In genomic region chr7:152313879-152314604, GRCh38 we compare ENCODE assay signal across 9 cellular contexts.
DNase-seq lines count a peak whose midpoint lies in the region; ATAC-seq and TF ChIP-seq lines count a peak whose summit lies in the region.
"Had no signal": no experiment of that assay in that cellular context is flagged by ENCODE, and none has a peak within 500 bp of the region (broad histone marks: within the 10 kb centered on the region; RNA-seq: fewer than 3 reads in every experiment).

No MANE protein-coding gene starts in this region.

- TF ChIP-seq POLR2A in thyroid gland (IDR thresholded peaks at IDR 0.05), result no peak

- H3K4me3 ChIP-seq in DOHH2 (ENCODE audit: low read length) (peak overlapping the region; percentile 7), thyroid gland (replicated peaks in 1 of 3) (no peak overlapping the region)

- no peak for TF ChIP-seq CTCF in DOHH2 (IDR thresholded peaks at IDR 0.05; ENCODE audit: low read depth, low read length, poor library complexity, severe bottlenecking)
- no peak for TF ChIP-seq CTCF in thyroid gland (IDR thresholded peaks at IDR 0.05)

- H3K27me3 ChIP-seq in DOHH2 (ENCODE audit: control insufficient read depth, low read length) (no peaks in the 10 kb centered on the region), thyroid gland (no peaks in the 10 kb centered on the region)

- peak; percentile 78 for ATAC-seq in T-helper 17 cell
- peak; percentile 85 to 87 for ATAC-seq in left cardiac atrium
- ATAC-seq in GM21390 (IDR thresholded peaks at IDR 0.05; ENCODE audit: unreplicated experiment), result no peak
- ATAC-seq in GM21529 (IDR thresholded peaks at IDR 0.05; ENCODE audit: unreplicated experiment), result no peak

- peak overlapping the region; percentile 83 for H3K27ac Mint-ChIP-seq in T-helper 17 cell

- H3K4me1 Mint-ChIP-seq in T-helper 17 cell, result peaks cover 30% of the 10 kb centered on the region

- intact Hi-C loops in left cardiac atrium (cut with DNase I), result no loop called here
- intact Hi-C loops in thyroid gland (cut with DNase I), result no loop called here

- peak overlapping the region; percentile 55 for H3K4me2 ChIP-seq in DOHH2 (ENCODE audit: low read length)

- H3F3A ChIP-seq in DOHH2 (ENCODE audit: control insufficient read depth, insufficient read depth), result peaks cover 10% of the 10 kb centered on the region

- H3K36me3 Mint-ChIP-seq in T-helper 17 cell (ENCODE audit: low read depth), result peaks cover 4% of the 10 kb centered on the region

- peak overlapping the region; percentile 54 for H3K27ac ChIP-seq in DOHH2 (ENCODE audit: low read depth, low read length)
- peak overlapping the region; percentile 40 to 59 (median 55) for H3K27ac ChIP-seq in thyroid gland
- H3K27ac ChIP-seq: parathyroid adenoma had no signal

- DNase-seq in NCI-H1417 treated with DMSO at 0.1 percent for 48 hours (lab: John Stamatoyannopoulos, UW) (peak; percentile 89), T-helper 17 cell (no peak), left cardiac atrium (no peak), thyroid gland (peak; percentile 29 to 30)
- no peak for DNase-seq in activated naive CD4-positive, alpha-beta T cell treated with Interleukin-2 at 50 U/mL for 16 hours

- peak overlapping the region; percentile 49 for H3K4me3 Mint-ChIP-seq in T-helper 17 cell

- H3K27me3 Mint-ChIP-seq in T-helper 17 cell, result no peaks in the 10 kb centered on the region

- no peaks in the 10 kb centered on the region for H3K9me2 ChIP-seq in DOHH2 (replicated peaks; ENCODE audit: control insufficient read depth, low read length)

- WGBS in thyroid gland, 2 donors, result 32 to 35% methylated on average over 1 of the region's 1 CpG

- peaks cover 46% of the 10 kb centered on the region for H3K79me2 ChIP-seq in DOHH2 (ENCODE audit: control insufficient read depth, low read length)

- H3K36me3 ChIP-seq in DOHH2 (ENCODE audit: control insufficient read depth, low read length), result peaks cover 42% of the 10 kb centered on the region
- H3K36me3 ChIP-seq in thyroid gland, result peaks cover 0 to 5% of the 10 kb centered on the region in 2 donors

- no peaks in the 10 kb centered on the region for H3K9me3 ChIP-seq in DOHH2 (ENCODE audit: control insufficient read depth, insufficient read depth, low read length)
- H3K9me3 ChIP-seq in T-helper 17 cell (ENCODE audit: control insufficient read depth, low read length, poor library complexity, severe bottlenecking), result no peaks in the 10 kb centered on the region
- H3K9me3 ChIP-seq in thyroid gland, result no peaks in the 10 kb centered on the region

- no peaks in the 10 kb centered on the region for H4K20me1 ChIP-seq in DOHH2 (ENCODE audit: control insufficient read depth, insufficient read depth, low read depth, low read length)

- H3K4me1 ChIP-seq in DOHH2 (ENCODE audit: control insufficient read depth, low read length) (peaks cover 36% of the 10 kb centered on the region), thyroid gland (peaks cover 26 to 29% of the 10 kb centered on the region in 2 donors)

Comparison
In these comparisons a context has a peak if more than half of its experiments do, and no peak if none do; other contexts are left out.
1. DNase-seq: peak in NCI-H1417 treated with DMSO at 0.1 percent for 48 hours (single experiment) and thyroid gland (2 of 2); none in T-helper 17 cell (0 of 3), left cardiac atrium (single experiment) and activated naive CD4-positive, alpha-beta T cell treated with Interleukin-2 at 50 U/mL for 16 hours (single experiment).
2. ATAC-seq: peak in T-helper 17 cell (single experiment) and left cardiac atrium (2 of 2); none in GM21390 (single experiment) and GM21529 (single experiment).